1 cellular context compared by ENCODE assay signal in genomic region chr10:133324198-133324792, GRCh38.
TF ChIP-seq lines count a peak whose summit lies in the region.

No MANE protein-coding gene starts in this region.

TF ChIP-seq in A549, 52 proteins besides CTCF, POLR2A, EP300 and RAD21 (continued from another document):
- TF ChIP-seq HDAC2 (IDR thresholded peaks at IDR 0.05): no peak
- no peak for TF ChIP-seq PBX3 (IDR thresholded peaks at IDR 0.05)
- TF ChIP-seq, protein P1, sequence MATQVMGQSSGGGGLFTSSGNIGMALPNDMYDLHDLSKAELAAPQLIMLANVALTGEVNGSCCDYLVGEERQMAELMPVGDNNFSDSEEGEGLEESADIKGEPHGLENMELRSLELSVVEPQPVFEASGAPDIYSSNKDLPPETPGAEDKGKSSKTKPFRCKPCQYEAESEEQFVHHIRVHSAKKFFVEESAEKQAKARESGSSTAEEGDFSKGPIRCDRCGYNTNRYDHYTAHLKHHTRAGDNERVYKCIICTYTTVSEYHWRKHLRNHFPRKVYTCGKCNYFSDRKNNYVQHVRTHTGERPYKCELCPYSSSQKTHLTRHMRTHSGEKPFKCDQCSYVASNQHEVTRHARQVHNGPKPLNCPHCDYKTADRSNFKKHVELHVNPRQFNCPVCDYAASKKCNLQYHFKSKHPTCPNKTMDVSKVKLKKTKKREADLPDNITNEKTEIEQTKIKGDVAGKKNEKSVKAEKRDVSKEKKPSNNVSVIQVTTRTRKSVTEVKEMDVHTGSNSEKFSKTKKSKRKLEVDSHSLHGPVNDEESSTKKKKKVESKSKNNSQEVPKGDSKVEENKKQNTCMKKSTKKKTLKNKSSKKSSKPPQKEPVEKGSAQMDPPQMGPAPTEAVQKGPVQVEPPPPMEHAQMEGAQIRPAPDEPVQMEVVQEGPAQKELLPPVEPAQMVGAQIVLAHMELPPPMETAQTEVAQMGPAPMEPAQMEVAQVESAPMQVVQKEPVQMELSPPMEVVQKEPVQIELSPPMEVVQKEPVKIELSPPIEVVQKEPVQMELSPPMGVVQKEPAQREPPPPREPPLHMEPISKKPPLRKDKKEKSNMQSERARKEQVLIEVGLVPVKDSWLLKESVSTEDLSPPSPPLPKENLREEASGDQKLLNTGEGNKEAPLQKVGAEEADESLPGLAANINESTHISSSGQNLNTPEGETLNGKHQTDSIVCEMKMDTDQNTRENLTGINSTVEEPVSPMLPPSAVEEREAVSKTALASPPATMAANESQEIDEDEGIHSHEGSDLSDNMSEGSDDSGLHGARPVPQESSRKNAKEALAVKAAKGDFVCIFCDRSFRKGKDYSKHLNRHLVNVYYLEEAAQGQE (IDR thresholded peaks at IDR 0.05): no peak
- TF ChIP-seq EHF (CRISPR knock-in tag; IDR thresholded peaks at IDR 0.05): no peak
TF ChIP-seq in A549: peak in this region for 0.
